In genomic region chr5:181258576-181258975, GRCh38 we compare ENCODE assay signal across 9 cellular contexts. TPM values are rescaled to one million over a fixed set of nuclear protein-coding genes. Genes with fewer than 3 reads are reported as not detected.
DNase-seq lines count a peak whose midpoint lies in the region; TF ChIP-seq lines count a peak whose summit lies in the region.
"Had no signal": no experiment of that assay in that cellular context is flagged by ENCODE, and none has a peak within 500 bp of the region (broad histone marks: within the 10 kb centered on the region; RNA-seq: fewer than 3 reads in every experiment).

No MANE protein-coding gene starts in this region.

- H2BK15ac ChIP-seq in H9 (ENCODE audit: low read depth, low read length) = no peak overlapping the region

- H3K4me2 ChIP-seq in H9 (ENCODE audit: insufficient read depth, insufficient read length, low read length) (peak overlapping the region; percentile 99), skeletal muscle satellite cell (ENCODE audit: low read length) (peak overlapping the region; percentile 97)

- no peak overlapping the region for H3K27ac ChIP-seq in H9 (ENCODE audit: insufficient read length, low read depth, low read length)
- peak overlapping the region; percentile 99; the same call in 1 of the 2 replicates for H3K27ac ChIP-seq in VCaP

- peak overlapping the region; percentile 26 for H3K9ac ChIP-seq in H9 (ENCODE audit: extremely low read depth, insufficient read length, low read length)
- H3K9ac ChIP-seq in skeletal muscle satellite cell (ENCODE audit: low read depth, low read length) = peak overlapping the region; percentile 100

- H4K8ac ChIP-seq in H9 (replicated peaks; ENCODE audit: insufficient read length, low read depth, low read length) = no peak overlapping the region

- H3K4me1 ChIP-seq in H9 (ENCODE audit: insufficient read depth, low read length) = peaks cover 2% of the 10 kb centered on the region; the same call in 1 of the 2 replicates
- H3K4me1 ChIP-seq in skeletal muscle satellite cell (ENCODE audit: control insufficient read depth, insufficient read depth, low read length) = peaks cover 41% of the 10 kb centered on the region

- H3K9me3 ChIP-seq in H9 (ENCODE audit: control insufficient read depth, low read depth, low read length) (no peaks in the 10 kb centered on the region), skeletal muscle satellite cell (replicated peaks; ENCODE audit: low read length) (no peaks in the 10 kb centered on the region)

- H3K14ac ChIP-seq in H9 (ENCODE audit: insufficient read depth, low read length) = no peak overlapping the region

- no peak overlapping the region for H2BK20ac ChIP-seq in H9 (ENCODE audit: low read depth, low read length, poor library complexity, severe bottlenecking)

- H3K79me1 ChIP-seq in H9 (ENCODE audit: insufficient read depth, low read depth, low read length, poor library complexity, severe bottlenecking) = peaks cover 4% of the 10 kb centered on the region

- H3K4ac ChIP-seq in H9 (ENCODE audit: low read depth, low read length) = no peak overlapping the region

- H3K27me3 ChIP-seq in H9 (ENCODE audit: insufficient read depth, low read length) (no peaks in the 10 kb centered on the region), skeletal muscle satellite cell (ENCODE audit: control insufficient read depth, insufficient read depth, low read length) (no peaks in the 10 kb centered on the region)

- no peak overlapping the region for H3K18ac ChIP-seq in H9 (ENCODE audit: insufficient read length, low read depth, low read length)

- no peak overlapping the region for H3T11ph ChIP-seq in H9 (ENCODE audit: low read length)

- H3K36me3 Mint-ChIP-seq in H9 (ENCODE audit: insufficient read depth in 1 of 3, low read depth in 3 of 3) = peaks cover 11 to 39% (median 29%) of the 10 kb centered on the region in 3 experiments; a peak in 6 of 7 replicates
- peaks cover 7% of the 10 kb centered on the region for H3K36me3 Mint-ChIP-seq in endothelial cell (ENCODE audit: low read depth, unreplicated experiment)

- no peak overlapping the region for H2BK120ac ChIP-seq in H9 (ENCODE audit: low read depth, low read length, poor library complexity, severe bottlenecking)

- no peaks in the 10 kb centered on the region for H3K9me3 Mint-ChIP-seq in H9
- no peaks in the 10 kb centered on the region for H3K9me3 Mint-ChIP-seq in endothelial cell (ENCODE audit: unreplicated experiment)

- H2AFZ ChIP-seq in H9 (ENCODE audit: low read length) = no peak overlapping the region

- no peak overlapping the region for H2AK5ac ChIP-seq in H9 (ENCODE audit: insufficient read length, low read length)

- H3K27ac Mint-ChIP-seq in H9 = no peak overlapping the region
- H3K27ac Mint-ChIP-seq in endothelial cell (ENCODE audit: unreplicated experiment) = no peak overlapping the region

- no peak overlapping the region for H3K56ac ChIP-seq in H9 (ENCODE audit: insufficient read length, low read depth, low read length)

- H2BK5ac ChIP-seq in H9 (ENCODE audit: insufficient read length, low read length) = no peak overlapping the region

- H3K4me3 Mint-ChIP-seq in H9 = peak overlapping the region; percentile 33 to 89; a peak in 2 of 5 replicates
- H3K4me3 Mint-ChIP-seq in endothelial cell (ENCODE audit: unreplicated experiment) = no peak overlapping the region

- H3K4me3 ChIP-seq in fibroblast of villous mesenchyme (ENCODE audit: low read depth, low read length) (peak overlapping the region; percentile 94), skeletal muscle satellite cell (ENCODE audit: low read length) (peak overlapping the region; percentile 86)

- no peak overlapping the region for H2BK12ac ChIP-seq in H9 (ENCODE audit: insufficient read length, low read depth, low read length)

- peaks cover 17% of the 10 kb centered on the region for H3K23me2 ChIP-seq in H9 (ENCODE audit: insufficient read length, low read depth, low read length, poor library complexity, severe bottlenecking)

- no peaks in the 10 kb centered on the region for H4K20me1 ChIP-seq in H9 (ENCODE audit: control insufficient read depth, insufficient read depth, insufficient read length)

- no peaks in the 10 kb centered on the region for H3K27me3 Mint-ChIP-seq in H9 (ENCODE audit: low read depth)
- no peaks in the 10 kb centered on the region for H3K27me3 Mint-ChIP-seq in endothelial cell (ENCODE audit: unreplicated experiment)

- WGBS in H9 (ENCODE audit: extremely low coverage, insufficient read length, low lambda C conversion rate) = no CpG with 5 or more reads among the region's 3 CpGs

- H3K23ac ChIP-seq in H9 (ENCODE audit: insufficient read length, low read depth, low read length) = no peak overlapping the region

- TF ChIP-seq CTCF in H9 (conservative IDR thresholded peaks at IDR 0.05) (no peak), VCaP (conservative IDR thresholded peaks at IDR 0.05) (no peak), fibroblast of villous mesenchyme (IDR thresholded peaks at IDR 0.05; ENCODE audit: insufficient read depth, low read depth, low read length) (no peak), endothelial cell (IDR thresholded peaks at IDR 0.05; ENCODE audit: unreplicated experiment) (no peak)

- no peak overlapping the region for H4K5ac ChIP-seq in H9 (ENCODE audit: insufficient read length, low read depth, low read length)

- DNase-seq in H9 = no peak
- no peak for DNase-seq in fibroblast of villous mesenchyme (ENCODE audit: low read depth)
- DNase-seq in NCI-H2227 (lab: John Stamatoyannopoulos, UW; ENCODE audit: unreplicated experiment) = no peak
- no peak for DNase-seq in endothelial cell (ENCODE audit: low spot score)
- DNase-seq in anterior cingulate cortex (lab: John Stamatoyannopoulos, UW) = no peak
- DNase-seq in NCI-H1105 treated with DMSO at 0.1 percent for 48 hours (lab: John Stamatoyannopoulos, UW) = no peak
- DNase-seq: left colon had no signal

- H3K79me2 ChIP-seq in H9 (ENCODE audit: insufficient read depth, low read length) = peaks cover 6% of the 10 kb centered on the region

- peaks cover 20% of the 10 kb centered on the region for H3K36me3 ChIP-seq in skeletal muscle satellite cell (ENCODE audit: insufficient read depth, low read length)

- no peak overlapping the region for H4K91ac ChIP-seq in H9 (ENCODE audit: insufficient read length, low read depth, low read length)

- H3K4me1 Mint-ChIP-seq in H9 = peaks cover 21 to 23% of the 10 kb centered on the region in 2 experiments
- H3K4me1 Mint-ChIP-seq in endothelial cell (ENCODE audit: unreplicated experiment) = peaks cover 19% of the 10 kb centered on the region

RNA-seq across cellular contexts. Expression of gene TRIM52, which starts 2.4 kb away (rescaled TPM):
- 5.1 and 5.7 TPM in 2 replicates for total RNA-seq in H9 (2021)
- 5.2 and 7.8 TPM in 2 replicates for total RNA-seq in fibroblast of villous mesenchyme
- 5.2 and 10.1 TPM in 2 replicates for total RNA-seq in skeletal muscle satellite cell (2012; rRNA removed)
- total RNA-seq in endothelial cell (ENCODE audit: unreplicated experiment) = 10.4 TPM

RNA-seq across cellular contexts. Expression of gene RACK1, which starts 14.9 kb away (rescaled TPM):
- 2,548 and 2,552 TPM in 2 replicates for total RNA-seq in H9 (2021)
- 3,386 and 3,800 TPM in 2 replicates for total RNA-seq in fibroblast of villous mesenchyme
- total RNA-seq in skeletal muscle satellite cell (2012; rRNA removed) = 4,235 and 6,485 TPM in 2 replicates
- total RNA-seq in endothelial cell (ENCODE audit: unreplicated experiment) = 2,232 TPM

RNA-seq across cellular contexts. Expression of gene TRIM41, which starts 35.5 kb away (rescaled TPM):
- total RNA-seq in H9 (2021) (33.5 and 34.2 TPM in 2 replicates), fibroblast of villous mesenchyme (9.9 and 12.2 TPM in 2 replicates), endothelial cell (ENCODE audit: unreplicated experiment) (21.8 TPM)
- 11.4 and 12.5 TPM in 2 replicates for total RNA-seq in skeletal muscle satellite cell (2012; rRNA removed)

RNA-seq across cellular contexts. Expression of gene TRIM7, which starts 53.6 kb away (rescaled TPM):
- total RNA-seq in H9 (2021) = not detected in 2 replicates
- total RNA-seq in fibroblast of villous mesenchyme = 2.2 and 2.3 TPM in 2 replicates
- 4.6 and 6.8 TPM in 2 replicates for total RNA-seq in skeletal muscle satellite cell (2012; rRNA removed)
- not detected for total RNA-seq in endothelial cell (ENCODE audit: unreplicated experiment)
